ENCODE assay signal across 19 cellular contexts in the genomic region with DNA sequence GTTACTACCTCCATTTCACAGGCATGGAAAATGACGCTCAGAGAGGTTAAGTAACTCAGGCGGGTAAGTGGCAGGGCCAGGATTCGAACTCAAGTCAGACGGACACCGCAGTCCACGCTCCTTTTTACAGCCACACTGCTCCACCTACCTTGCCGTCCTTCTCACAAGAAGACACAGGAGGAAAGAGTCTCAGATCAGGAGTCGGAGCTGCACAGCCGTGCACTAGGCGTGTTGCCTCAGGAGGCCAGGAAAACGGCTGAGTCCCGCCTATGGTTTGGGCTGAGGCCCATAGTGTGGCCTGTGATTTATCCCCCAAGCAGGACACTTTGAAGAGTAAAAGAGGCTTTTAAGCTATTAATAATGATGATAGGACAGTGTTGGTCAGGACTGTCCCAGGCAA. TPM values are rescaled to one million over a fixed set of nuclear protein-coding genes. Genes with fewer than 3 reads are reported as not detected.
DNase-seq lines count a peak whose midpoint lies in the region; ATAC-seq and TF ChIP-seq lines count a peak whose summit lies in the region.
"Had no signal": no experiment of that assay in that cellular context is flagged by ENCODE, and none has a peak within 500 bp of the region (broad histone marks: within the 10 kb centered on the region; RNA-seq: fewer than 3 reads in every experiment).

No MANE protein-coding gene starts in this region.

- H3K4me1 Mint-ChIP-seq in activated CD4-positive, alpha-beta T cell treated with anti-CD3 and anti-CD28 coated beads for 36 hours: peaks cover 91% of the 10 kb centered on the region
- peaks cover 73% of the 10 kb centered on the region for H3K4me1 Mint-ChIP-seq in activated naive CD4-positive, alpha-beta T cell treated with anti-CD3 and anti-CD28 coated beads, Interleukin-2, amount 50 U/mL, for 24 hours

- H3K9me3 Mint-ChIP-seq in activated CD4-positive, alpha-beta T cell treated with anti-CD3 and anti-CD28 coated beads for 36 hours (ENCODE audit: low read depth): no peaks in the 10 kb centered on the region
- no peaks in the 10 kb centered on the region for H3K9me3 Mint-ChIP-seq in activated naive CD4-positive, alpha-beta T cell treated with anti-CD3 and anti-CD28 coated beads, Interleukin-2, amount 50 U/mL, for 24 hours

- WGBS in heart right ventricle, 2 donors: 91 to 92% methylated on average over 12 of the region's 12 CpGs

- no peaks in the 10 kb centered on the region for H3K36me3 ChIP-seq in heart right ventricle
- H3K36me3 ChIP-seq: BLaER1 had no signal

- H3K9me3 ChIP-seq in heart right ventricle: no peaks in the 10 kb centered on the region
- H3K9me3 ChIP-seq: BLaER1 had no signal

- H3K4me1 ChIP-seq in heart right ventricle: peaks cover 0 to 18% (median 0%) of the 10 kb centered on the region in 9 donors

- H3K4me3 ChIP-seq in coronary artery (no peak overlapping the region), heart right ventricle (no peak overlapping the region)
- H3K4me3 ChIP-seq: BLaER1 had no signal

- peak overlapping the region; percentile 86 for H3K27ac Mint-ChIP-seq in activated CD4-positive, alpha-beta T cell treated with anti-CD3 and anti-CD28 coated beads for 36 hours
- H3K27ac Mint-ChIP-seq in activated naive CD4-positive, alpha-beta T cell treated with anti-CD3 and anti-CD28 coated beads, Interleukin-2, amount 50 U/mL, for 24 hours: peak overlapping the region; percentile 70

- intact Hi-C loops in activated CD4-positive, alpha-beta T cell treated with anti-CD3 and anti-CD28 coated beads for 36 hours (cut with DNase I, micrococcal nuclease): no loop called here
- intact Hi-C loops in heart right ventricle (cut with DNase I): no loop called here

- no peaks in the 10 kb centered on the region for H3K27me3 ChIP-seq in heart right ventricle
- H3K27me3 ChIP-seq: BLaER1 had no signal

- CTCF ChIA-PET in activated CD4-positive, alpha-beta T cell treated with anti-CD3 and anti-CD28 coated beads for 36 hours (lab: Charles Lee): interaction anchor here (0.6 to 1.7 kb wide), 3 partner anchors 16 to 71 kb away, joined by 3 to 5 read pairs (median 3); no protein-coding TSS in a partner anchor

- POLR2A ChIA-PET in activated CD4-positive, alpha-beta T cell treated with anti-CD3 and anti-CD28 coated beads for 36 hours (lab: Charles Lee): interaction anchor here (0.8 to 1.8 kb wide), 2 partner anchors 9 to 54 kb away, joined by 3 to 4 read pairs; no protein-coding TSS in a partner anchor

- H3K36me3 Mint-ChIP-seq in activated CD4-positive, alpha-beta T cell treated with anti-CD3 and anti-CD28 coated beads for 36 hours (ENCODE audit: low read depth): peaks cover 70% of the 10 kb centered on the region
- H3K36me3 Mint-ChIP-seq in activated naive CD4-positive, alpha-beta T cell treated with anti-CD3 and anti-CD28 coated beads, Interleukin-2, amount 50 U/mL, for 24 hours: peaks cover 13% of the 10 kb centered on the region

- no peak overlapping the region for H3K27ac ChIP-seq in coronary artery
- H3K27ac ChIP-seq in heart right ventricle: no peak overlapping the region
- H3K27ac ChIP-seq: BLaER1, KMS-11 had no signal

- H3K27me3 Mint-ChIP-seq in activated CD4-positive, alpha-beta T cell treated with anti-CD3 and anti-CD28 coated beads for 36 hours: no peaks in the 10 kb centered on the region
- no peaks in the 10 kb centered on the region for H3K27me3 Mint-ChIP-seq in activated naive CD4-positive, alpha-beta T cell treated with anti-CD3 and anti-CD28 coated beads, Interleukin-2, amount 50 U/mL, for 24 hours

- H3K4me3 Mint-ChIP-seq in activated CD4-positive, alpha-beta T cell treated with anti-CD3 and anti-CD28 coated beads for 36 hours: peak overlapping the region; percentile 8
- H3K4me3 Mint-ChIP-seq in activated naive CD4-positive, alpha-beta T cell treated with anti-CD3 and anti-CD28 coated beads, Interleukin-2, amount 50 U/mL, for 24 hours: peak overlapping the region; percentile 7

- DNase-seq in activated CD4-positive, alpha-beta T cell treated with anti-CD3 and anti-CD28 coated beads for 36 hours: peak; percentile 6
- DNase-seq in activated CD4-positive, alpha-beta T cell treated with anti-CD3 and anti-CD28 coated beads for 4 hours: no peak
- DNase-seq in activated naive CD4-positive, alpha-beta T cell treated with anti-CD3 and anti-CD28 coated beads, Interleukin-2, amount 50 U/mL, for 16 hours: no peak
- DNase-seq in coronary artery (ENCODE audit: low spot score): peak; percentile 38
- no peak for DNase-seq in NCI-H1048 (lab: John Stamatoyannopoulos, UW)
- no peak for DNase-seq in NK-92 (lab: John Stamatoyannopoulos, UW; ENCODE audit: unreplicated experiment)
- DNase-seq in heart right ventricle: no peak
- DNase-seq: 8988T; NCI-H1092 treated with DMSO at 0.1 percent for 48 hours; NCI-H1694 treated with DMSO at 0.1 percent for 48 hours; NCI-H345; NCI-H526 treated with DMSO at 0.1 percent for 48 hours; NK-92 treated with Interleukin-12 subunit alpha and Interleukin-12 subunit beta, amount 100 ng/mL, for 24 hours; OCI-M1 had no signal

- TF ChIP-seq CTCF in coronary artery (IDR thresholded peaks at IDR 0.05): no peak
- no peak for TF ChIP-seq CTCF in heart right ventricle (IDR thresholded peaks at IDR 0.05)

- no peak for ATAC-seq in activated CD4-positive, alpha-beta T cell treated with anti-CD3 and anti-CD28 coated beads for 36 hours
- ATAC-seq in heart right ventricle: no peak
- ATAC-seq: HepG2 had no signal

RNA-seq across cellular contexts. Expression of a gene that starts 44.7 kb away (rescaled TPM):
- 100 to 1,000 TPM; 298 to 399 TPM for total RNA-seq in activated CD4-positive, alpha-beta T cell treated with anti-CD3 and anti-CD28 coated beads for 36 hours
- 1 to 10 TPM in 1 of 10 donors, under 1 TPM in 6, not detected in 3; 0.07 to 5.7 (median 0.38) TPM for total RNA-seq in heart right ventricle
- polyA plus RNA-seq in heart right ventricle: under 1 TPM in 1 of 2 donors, not detected in 1; 0.12 TPM
- total RNA-seq: HepG2, MCF 10A had no signal
- polyA plus RNA-seq: HepG2 had no signal

Comparison
In these comparisons a context has a peak if more than half of its experiments do, and no peak if none do; other contexts are left out.
1. DNase-seq: peak in activated CD4-positive, alpha-beta T cell treated with anti-CD3 and anti-CD28 coated beads for 36 hours (single experiment) and coronary artery (single experiment); none in activated CD4-positive, alpha-beta T cell treated with anti-CD3 and anti-CD28 coated beads for 4 hours (0 of 2), activated naive CD4-positive, alpha-beta T cell treated with anti-CD3 and anti-CD28 coated beads, Interleukin-2, amount 50 U/mL, for 16 hours (single experiment), NCI-H1048 (single experiment), NK-92 (single experiment) and heart right ventricle (0 of 2).
2. RNA of a gene that starts 44.7 kb away (total RNA-seq): 298 to 399 TPM in activated CD4-positive, alpha-beta T cell treated with anti-CD3 and anti-CD28 coated beads for 36 hours; 0.07 to 5.7 TPM in heart right ventricle; every median in the first group is over 10 times any median in the second.